In genomic region chr17:65530985-65531507, GRCh38 we compare ENCODE assay signal across 11 cellular contexts. TPM values are rescaled to one million over a fixed set of nuclear protein-coding genes. Genes with fewer than 3 reads are reported as not detected.
A peak's percentile ranks its signal among the peaks of the same experiment; 100 is the strongest.
DNase-seq lines count a peak whose midpoint lies in the region; ATAC-seq and TF ChIP-seq lines count a peak whose summit lies in the region.
"Had no signal": no experiment of that assay in that cellular context is flagged by ENCODE, and none has a peak within 500 bp of the region (broad histone marks: within the 10 kb centered on the region; RNA-seq: fewer than 3 reads in every experiment).

No MANE protein-coding gene starts in this region.

- peaks cover 19% of the 10 kb centered on the region for H4K20me1 ChIP-seq in DND-41 (ENCODE audit: insufficient read depth, low read length)

- H3K9me3 ChIP-seq in DND-41 (ENCODE audit: insufficient read depth, low read length, severe bottlenecking), result no peaks in the 10 kb centered on the region

- ATAC-seq in DND-41 (ENCODE audit: insufficient read depth, low read depth), result 0 out of 3 replicates have a peak, but pooled peaks have one; percentile 4
- peak; percentile 83 for ATAC-seq in left ventricle myocardium superior
- no peak for ATAC-seq in GM18520 (IDR thresholded peaks at IDR 0.05; ENCODE audit: unreplicated experiment)
- ATAC-seq: stimulated activated effector memory CD8-positive, alpha-beta T cell treated with anti-CD3 and anti-CD28 coated beads, Interleukin-12 subunit alpha, Interleukin-12 subunit beta, amount 100 ng/mL, for 72 hours had no signal

- DNase-seq in DND-41 (no peak), amniotic stem cell (lab: John Stamatoyannopoulos, UW) (peak; percentile 9), left ventricle myocardium superior (no peak), retina (peak; percentile 77), DMS 273 (lab: John Stamatoyannopoulos, UW; ENCODE audit: unreplicated experiment) (no peak), NOMO-1 treated with DMSO at 0.1 percent for 48 hours (lab: John Stamatoyannopoulos, UW; ENCODE audit: unreplicated experiment) (no peak), NCI-H1105 (lab: John Stamatoyannopoulos, UW) (no peak)
- DNase-seq: occipital lobe had no signal

- H3K27ac ChIP-seq in DND-41 (ENCODE audit: low read length), result 0 out of 2 replicates have a peak overlapping the region, but pooled peaks have one; percentile 5
- H3K27ac ChIP-seq: PC-9 had no signal

- no peak overlapping the region for H3K4me2 ChIP-seq in DND-41 (ENCODE audit: insufficient read depth, low read length)
- H3K4me2 ChIP-seq: PC-9 had no signal

- no peak overlapping the region for H3K4me3 ChIP-seq in DND-41 (ENCODE audit: low read depth in 1 of 2, low read length in 2 of 2)
- H3K4me3 ChIP-seq: PC-9 had no signal

- no peaks in the 10 kb centered on the region for H3K27me3 ChIP-seq in DND-41 (ENCODE audit: insufficient read depth, low read length, poor library complexity)

- TF ChIP-seq CTCF in DND-41 (IDR thresholded peaks at IDR 0.05; ENCODE audit: borderline replicate concordance, extremely low read depth, low read length, poor library complexity, severe bottlenecking), result no peak

- H3K4me1 ChIP-seq in DND-41 (ENCODE audit: insufficient read depth, low read length), result peaks cover 17% of the 10 kb centered on the region

- H3K36me3 ChIP-seq in DND-41 (ENCODE audit: insufficient read depth, low read length), result peaks cover 15% of the 10 kb centered on the region

- no peak overlapping the region for H2AFZ ChIP-seq in DND-41 (ENCODE audit: low read depth, low read length)
- H2AFZ ChIP-seq: PC-9 had no signal

- intact Hi-C loops in left ventricle myocardium superior (cut with micrococcal nuclease), result no loop called here

- H3K79me2 ChIP-seq in DND-41 (ENCODE audit: insufficient read depth, low read length), result no peaks in the 10 kb centered on the region

- no peak overlapping the region for H3K9ac ChIP-seq in DND-41 (ENCODE audit: low read depth, low read length)

RNA-seq across cellular contexts. Expression of gene AXIN2, which starts 30.4 kb away (rescaled TPM):
- 17.2 TPM for total RNA-seq in left ventricle myocardium superior

Comparison
In these comparisons a context has a peak if more than half of its experiments do, and no peak if none do; other contexts are left out.
1. DNase-seq: peak in amniotic stem cell (single experiment) and retina (single experiment); none in DND-41 (single experiment), left ventricle myocardium superior (single experiment), DMS 273 (single experiment), NOMO-1 treated with DMSO at 0.1 percent for 48 hours (single experiment) and NCI-H1105 (single experiment).